Comparison of ENCODE assay signal across 7 cellular contexts in genomic region chr16:23642246-23642774, GRCh38. TPM values are rescaled to one million over a fixed set of nuclear protein-coding genes. Genes with fewer than 3 reads are reported as not detected.
A peak's percentile ranks its signal among the peaks of the same experiment; 100 is the strongest.
DNase-seq lines count a peak whose midpoint lies in the region; ATAC-seq and TF ChIP-seq lines count a peak whose summit lies in the region.

No MANE protein-coding gene starts in this region.

- DNase-seq in HFFc6 (no peak), pons (ENCODE audit: low spot score) (no peak), inferior parietal cortex (ENCODE audit: extremely low spot score) (no peak)
- no peak for DNase-seq in activated CD8-positive, alpha-beta T cell treated with anti-CD3 and anti-CD28 coated beads for 36 hours

- H3K9me3 Mint-ChIP-seq in HFFc6, result no peaks in the 10 kb centered on the region
- no peaks in the 10 kb centered on the region for H3K9me3 Mint-ChIP-seq in activated CD8-positive, alpha-beta T cell treated with anti-CD3 and anti-CD28 coated beads for 36 hours
- H3K9me3 Mint-ChIP-seq in stimulated activated memory B cell treated with anti-CD40 and anti-IgM and Interleukin-4, amounts not matched to agents 10 μg/mL and 1 μg/mL and 100 μg/mL, for 72 hours, result no peaks in the 10 kb centered on the region

- H3K36me3 Mint-ChIP-seq in HFFc6 (ENCODE audit: low read depth), result peaks cover 52% of the 10 kb centered on the region
- H3K36me3 Mint-ChIP-seq in activated CD8-positive, alpha-beta T cell treated with anti-CD3 and anti-CD28 coated beads for 36 hours (ENCODE audit: low read depth), result peaks cover 39% of the 10 kb centered on the region
- peaks cover 23% of the 10 kb centered on the region for H3K36me3 Mint-ChIP-seq in stimulated activated memory B cell treated with anti-CD40 and anti-IgM and Interleukin-4, amounts not matched to agents 10 μg/mL and 1 μg/mL and 100 μg/mL, for 72 hours

- H3K9ac ChIP-seq in iPS-15b (ENCODE audit: low read depth, low read length), result peak overlapping the region; percentile 81

- no peak for TF ChIP-seq CTCF in HFFc6 (IDR thresholded peaks at IDR 0.05)
- no peak for TF ChIP-seq CTCF in activated CD8-positive, alpha-beta T cell treated with anti-CD3 and anti-CD28 coated beads for 36 hours (IDR thresholded peaks at IDR 0.05)

- no peak for ATAC-seq in activated CD8-positive, alpha-beta T cell treated with anti-CD3 and anti-CD28 coated beads for 36 hours
- no peak for ATAC-seq in stimulated activated memory B cell treated with anti-CD40 and anti-IgM and Interleukin-4, amounts not matched to agents 10 μg/mL and 1 μg/mL and 100 μg/mL, for 72 hours
- no peak for ATAC-seq in GM21360 (IDR thresholded peaks at IDR 0.05; ENCODE audit: unreplicated experiment)

- H3K36me3 ChIP-seq in iPS-15b (ENCODE audit: control insufficient read depth, insufficient read depth, low read length), result peaks cover 3% of the 10 kb centered on the region

- intact Hi-C loops in activated CD8-positive, alpha-beta T cell treated with anti-CD3 and anti-CD28 coated beads for 36 hours (cut with micrococcal nuclease), result no loop called here

- H3K4me1 Mint-ChIP-seq in HFFc6 (ENCODE audit: low read depth), result peaks cover 25% of the 10 kb centered on the region
- peaks cover 33% of the 10 kb centered on the region for H3K4me1 Mint-ChIP-seq in activated CD8-positive, alpha-beta T cell treated with anti-CD3 and anti-CD28 coated beads for 36 hours (ENCODE audit: low read depth)
- H3K4me1 Mint-ChIP-seq in stimulated activated memory B cell treated with anti-CD40 and anti-IgM and Interleukin-4, amounts not matched to agents 10 μg/mL and 1 μg/mL and 100 μg/mL, for 72 hours, result peaks cover 47% of the 10 kb centered on the region

- H3K4me1 ChIP-seq in iPS-15b (ENCODE audit: control insufficient read depth, insufficient read depth, low read length), result no peaks in the 10 kb centered on the region

- peak overlapping the region; percentile 99 for H3K4me3 ChIP-seq in iPS-15b (ENCODE audit: low read depth, low read length)

- H3K27ac Mint-ChIP-seq in HFFc6, result peak overlapping the region; percentile 96
- H3K27ac Mint-ChIP-seq in activated CD8-positive, alpha-beta T cell treated with anti-CD3 and anti-CD28 coated beads for 36 hours, result peak overlapping the region; percentile 97
- H3K27ac Mint-ChIP-seq in stimulated activated memory B cell treated with anti-CD40 and anti-IgM and Interleukin-4, amounts not matched to agents 10 μg/mL and 1 μg/mL and 100 μg/mL, for 72 hours, result peak overlapping the region; percentile 97

- H3K4me3 Mint-ChIP-seq in HFFc6, result peak overlapping the region; percentile 100
- peak overlapping the region; percentile 100 for H3K4me3 Mint-ChIP-seq in activated CD8-positive, alpha-beta T cell treated with anti-CD3 and anti-CD28 coated beads for 36 hours
- H3K4me3 Mint-ChIP-seq in stimulated activated memory B cell treated with anti-CD40 and anti-IgM and Interleukin-4, amounts not matched to agents 10 μg/mL and 1 μg/mL and 100 μg/mL, for 72 hours, result peak overlapping the region; percentile 95

- no peaks in the 10 kb centered on the region for H3K27me3 ChIP-seq in iPS-15b (ENCODE audit: control insufficient read depth, insufficient read depth, low read length)

- H3K9me3 ChIP-seq in iPS-15b (ENCODE audit: control insufficient read depth, insufficient read depth, low read length), result no peaks in the 10 kb centered on the region

- peaks cover 1% of the 10 kb centered on the region for H3K27me3 Mint-ChIP-seq in HFFc6 (ENCODE audit: insufficient read depth)
- H3K27me3 Mint-ChIP-seq in activated CD8-positive, alpha-beta T cell treated with anti-CD3 and anti-CD28 coated beads for 36 hours, result no peaks in the 10 kb centered on the region
- no peaks in the 10 kb centered on the region for H3K27me3 Mint-ChIP-seq in stimulated activated memory B cell treated with anti-CD40 and anti-IgM and Interleukin-4, amounts not matched to agents 10 μg/mL and 1 μg/mL and 100 μg/mL, for 72 hours

- CTCF ChIA-PET in activated CD8-positive, alpha-beta T cell treated with anti-CD3 and anti-CD28 coated beads for 36 hours (lab: Charles Lee), result interaction anchor here (0.8 to 1.1 kb wide), 2 partner anchors 12 to 27 kb away, joined by 3 read pairs; no protein-coding TSS in a partner anchor

- POLR2A ChIA-PET in activated CD8-positive, alpha-beta T cell treated with anti-CD3 and anti-CD28 coated beads for 36 hours (lab: Charles Lee), result interaction anchor here (1.0 to 2.4 kb wide), 6 partner anchors 9 to 81 kb away, joined by 3 to 10 read pairs (median 4); partner anchors contain the start of gene PLK1

RNA-seq across cellular contexts. Expression of gene DCTN5, which starts 1.0 kb away (rescaled TPM):
- 10 to 100 TPM; 70.5 to 80.9 (median 76.4) TPM for total RNA-seq in HFFc6 (2021; fragmentation: NEBNext Ultra II Directional; extraction: Animal tissue kit (Norgen Biotek cat#: 25700))
- total RNA-seq in activated CD8-positive, alpha-beta T cell treated with anti-CD3 and anti-CD28 coated beads for 36 hours, result 10 to 100 TPM; 51.3 to 54.1 TPM

RNA-seq across cellular contexts. Expression of gene PALB2, which starts 1.2 kb away (rescaled TPM):
- total RNA-seq in HFFc6 (2021; fragmentation: NEBNext Ultra II Directional; extraction: Animal tissue kit (Norgen Biotek cat#: 25700)), result 10 to 100 TPM; 10.5 to 13.9 (median 12.2) TPM
- 10 to 100 TPM; 22.9 to 24.0 TPM for total RNA-seq in activated CD8-positive, alpha-beta T cell treated with anti-CD3 and anti-CD28 coated beads for 36 hours

RNA-seq across cellular contexts. Expression of gene PLK1, which starts 36.4 kb away (rescaled TPM):
- 100 to 1,000 TPM in 2 of 6 experiments, 10 to 100 TPM in 4; 40.5 to 105 (median 97.2) TPM for total RNA-seq in HFFc6 (2021; fragmentation: NEBNext Ultra II Directional; extraction: Animal tissue kit (Norgen Biotek cat#: 25700))
- total RNA-seq in activated CD8-positive, alpha-beta T cell treated with anti-CD3 and anti-CD28 coated beads for 36 hours, result 10 to 100 TPM; 85.8 to 87.9 TPM

RNA-seq across cellular contexts. Expression of gene NDUFAB1, which starts 46.2 kb away (rescaled TPM):
- total RNA-seq in HFFc6 (2021; fragmentation: NEBNext Ultra II Directional; extraction: Animal tissue kit (Norgen Biotek cat#: 25700)), result 100 to 1,000 TPM in 1 of 6 experiments, 10 to 100 TPM in 5; 79.4 to 101 (median 89.0) TPM
- total RNA-seq in activated CD8-positive, alpha-beta T cell treated with anti-CD3 and anti-CD28 coated beads for 36 hours, result 100 to 1,000 TPM; 157 to 162 TPM
